ENCODE assay signal across 16 cellular contexts in genomic region chr7:132149801-132150310, GRCh38.
"Had no signal": no experiment of that assay in that cellular context is flagged by ENCODE, and none has a peak within 500 bp of the region (broad histone marks: within the 10 kb centered on the region; RNA-seq: fewer than 3 reads in every experiment).

No MANE protein-coding gene starts in this region.

- H3K36me3 Mint-ChIP-seq: naive thymus-derived CD4-positive, alpha-beta T cell; stimulated activated naive B cell treated with anti-CD40 and anti-IgM and Interleukin-4, amounts not matched to agents 10 μg/mL and 1 μg/mL and 100 μg/mL, for 72 hours had no signal

- H3K27me3 ChIP-seq: heart left ventricle, testis, tibial nerve, upper lobe of right lung had no signal

- H3K36me3 ChIP-seq: tibial nerve, upper lobe of right lung had no signal

- H3K9me3 ChIP-seq: heart left ventricle, testis, tibial nerve, upper lobe of right lung had no signal

- H3K4me3 ChIP-seq: coronary artery, heart left ventricle, testis, tibial nerve, upper lobe of right lung had no signal

- DNase-seq: effector CD4-positive, alpha-beta T cell; endodermal cell; erythroblast; foreskin melanocyte; heart left ventricle; kidney glomerular epithelial cell; mammary epithelial cell; naive thymus-derived CD4-positive, alpha-beta T cell; stimulated activated CD4-positive, alpha-beta T cell treated with anti-CD3 and anti-CD28 coated beads, Interleukin-2, amount 100 ng/mL, for 24 hours; stimulated activated CD4-positive, alpha-beta T cell treated with anti-CD3 and anti-CD28 coated beads, Interleukin-4, amount 100 ng/mL, for 4 hours; stimulated activated naive B cell treated with anti-CD40 and anti-IgM and Interleukin-4, amounts not matched to agents 10 μg/mL and 1 μg/mL and 100 μg/mL, for 72 hours; stimulated activated naive CD8-positive, alpha-beta T cell treated with anti-CD3 and anti-CD28 coated beads, Interleukin-15, amount 100 ng/mL, for 72 hours; testis; upper lobe of right lung had no signal

- H3K27ac Mint-ChIP-seq: endodermal cell; naive thymus-derived CD4-positive, alpha-beta T cell; stimulated activated naive B cell treated with anti-CD40 and anti-IgM and Interleukin-4, amounts not matched to agents 10 μg/mL and 1 μg/mL and 100 μg/mL, for 72 hours had no signal

- H3K9me3 Mint-ChIP-seq: endodermal cell; stimulated activated naive CD8-positive, alpha-beta T cell treated with anti-CD3 and anti-CD28 coated beads, Interleukin-15, amount 100 ng/mL, for 72 hours had no signal

- H3K4me1 ChIP-seq: heart left ventricle, testis, tibial nerve, upper lobe of right lung had no signal

- H3K4me1 Mint-ChIP-seq: naive thymus-derived CD4-positive, alpha-beta T cell; stimulated activated naive B cell treated with anti-CD40 and anti-IgM and Interleukin-4, amounts not matched to agents 10 μg/mL and 1 μg/mL and 100 μg/mL, for 72 hours; stimulated activated naive CD8-positive, alpha-beta T cell treated with anti-CD3 and anti-CD28 coated beads, Interleukin-15, amount 100 ng/mL, for 72 hours had no signal

- H3K4me3 Mint-ChIP-seq: endodermal cell; naive thymus-derived CD4-positive, alpha-beta T cell; stimulated activated naive B cell treated with anti-CD40 and anti-IgM and Interleukin-4, amounts not matched to agents 10 μg/mL and 1 μg/mL and 100 μg/mL, for 72 hours; stimulated activated naive CD8-positive, alpha-beta T cell treated with anti-CD3 and anti-CD28 coated beads, Interleukin-15, amount 100 ng/mL, for 72 hours had no signal

- H3K27ac ChIP-seq: coronary artery, heart left ventricle, testis, tibial nerve, upper lobe of right lung had no signal
